Comparison of ENCODE assay signal across 13 cellular contexts in the genomic region with DNA sequence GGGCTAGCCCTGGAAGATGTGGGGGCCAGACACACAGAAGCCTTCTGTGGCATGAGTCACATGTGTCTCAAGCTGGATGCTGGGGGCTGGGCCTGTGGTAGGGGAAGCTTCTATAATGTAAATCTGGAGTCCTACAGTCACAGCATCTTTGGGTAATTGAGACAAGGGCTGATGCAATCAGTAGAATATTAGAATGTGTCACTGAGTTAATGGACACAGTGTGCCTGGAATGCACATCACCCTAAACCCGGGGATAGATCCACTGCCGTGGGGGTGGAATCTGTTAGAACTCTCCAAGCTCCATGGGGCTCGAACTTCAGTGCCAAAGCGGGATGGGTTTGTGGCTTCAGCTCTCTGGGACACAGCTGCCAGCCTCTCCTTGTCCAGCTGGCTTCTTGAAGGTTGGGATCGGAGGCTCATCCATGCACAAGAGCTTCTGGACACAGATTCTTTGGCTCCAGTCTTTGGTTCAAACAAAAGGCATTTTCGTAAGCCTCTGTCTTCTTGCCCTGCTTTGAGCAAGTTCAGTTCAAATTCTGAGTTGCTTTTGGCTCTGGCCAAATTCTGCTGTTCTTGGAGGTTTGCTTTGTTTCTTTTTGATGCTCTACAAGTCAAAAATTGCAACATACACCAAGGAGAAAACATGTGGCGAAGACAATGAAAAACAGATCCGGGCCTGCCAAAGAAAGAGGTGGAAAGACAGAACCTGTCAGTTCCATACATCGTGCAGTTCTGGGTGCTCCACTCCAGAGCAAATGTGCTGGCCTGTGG.
DNase-seq lines count a peak whose midpoint lies in the region; ATAC-seq lines count a peak whose summit lies in the region.
"Had no signal": no experiment of that assay in that cellular context is flagged by ENCODE, and none has a peak within 500 bp of the region (broad histone marks: within the 10 kb centered on the region; RNA-seq: fewer than 3 reads in every experiment).

No MANE protein-coding gene starts in this region.

- H3K27me3 ChIP-seq in duodenal mucosa (ENCODE audit: control insufficient read depth in 1 of 2, insufficient read depth in 2 of 2, low read length in 2 of 2) (no peaks in the 10 kb centered on the region), mesendoderm (ENCODE audit: insufficient read depth, low read length, poor library complexity) (no peaks in the 10 kb centered on the region)
- H3K27me3 ChIP-seq: BLaER1 had no signal

- H3K9ac ChIP-seq in duodenal mucosa (ENCODE audit: low read depth in 1 of 2, low read length in 2 of 2) (no peak overlapping the region), mesendoderm (ENCODE audit: low read length) (no peak overlapping the region)
- H3K9ac ChIP-seq: BLaER1 had no signal

- H3K23ac ChIP-seq in mesendoderm (ENCODE audit: low read length), result no peak overlapping the region

- no peak overlapping the region for H3K4me2 ChIP-seq in mesendoderm (ENCODE audit: low read length)
- H3K4me2 ChIP-seq: BLaER1 had no signal

- no peaks in the 10 kb centered on the region for H3K79me1 ChIP-seq in mesendoderm (ENCODE audit: low read length)

- peak overlapping the region in 1 of 2 donors; percentile 61 for H3K27ac Mint-ChIP-seq in stimulated activated naive CD8-positive, alpha-beta T cell treated with anti-CD3 and anti-CD28 coated beads, Interleukin-15, amount 100 ng/mL, for 72 hours
- H3K27ac Mint-ChIP-seq: activated naive CD4-positive, alpha-beta T cell treated with anti-CD3 and anti-CD28 coated beads, Interleukin-2, amount 50 U/mL, for 72 hours had no signal

- ATAC-seq in stimulated activated naive CD8-positive, alpha-beta T cell treated with anti-CD3 and anti-CD28 coated beads, Interleukin-15, amount 100 ng/mL, for 72 hours, result peak; percentile 32
- ATAC-seq in stimulated activated naive CD8-positive, alpha-beta T cell treated with anti-CD3 and anti-CD28 coated beads, Interleukin-15, Interleukin-2, amounts not matched to agents 100 U/mL and 50 U/mL, for 24 hours, result no peak
- ATAC-seq in GM18519 (IDR thresholded peaks at IDR 0.05; ENCODE audit: low FRiP score, unreplicated experiment), result no peak
- ATAC-seq: activated naive CD4-positive, alpha-beta T cell treated with anti-CD3 and anti-CD28 coated beads, Interleukin-2, amount 50 U/mL, for 72 hours had no signal

- no peak overlapping the region for H2AK5ac ChIP-seq in mesendoderm (ENCODE audit: low read length)

- H3K36me3 ChIP-seq in duodenal mucosa (ENCODE audit: control insufficient read depth in 1 of 2, insufficient read depth in 2 of 2, low read length in 2 of 2) (no peaks in the 10 kb centered on the region), mesendoderm (ENCODE audit: control insufficient read depth, insufficient read depth, low read length) (no peaks in the 10 kb centered on the region)
- H3K36me3 ChIP-seq: BLaER1 had no signal

- peaks cover 22% of the 10 kb centered on the region for H3K4me1 Mint-ChIP-seq in stimulated activated naive CD8-positive, alpha-beta T cell treated with anti-CD3 and anti-CD28 coated beads, Interleukin-15, amount 100 ng/mL, for 72 hours

- no peak overlapping the region for H2BK15ac ChIP-seq in mesendoderm (replicated peaks; ENCODE audit: low read depth)

- no peak overlapping the region for H3K56ac ChIP-seq in mesendoderm (ENCODE audit: low read length)

- H3K4me1 ChIP-seq in duodenal mucosa (ENCODE audit: control insufficient read depth in 1 of 2, insufficient read depth in 2 of 2, low read length in 2 of 2) (peaks cover 0 to 7% of the 10 kb centered on the region in 2 donors), mesendoderm (ENCODE audit: control insufficient read depth, low read depth, low read length) (no peaks in the 10 kb centered on the region)

- no peak overlapping the region for H3K18ac ChIP-seq in mesendoderm (ENCODE audit: low read length)

- no peak overlapping the region for H3K4me3 ChIP-seq in duodenal mucosa (ENCODE audit: low read depth in 1 of 2, low read length in 2 of 2)
- no peak overlapping the region for H3K4me3 ChIP-seq in mesendoderm (ENCODE audit: low read length)
- H3K4me3 ChIP-seq: BLaER1 had no signal

- H3K27me3 Mint-ChIP-seq in stimulated activated naive CD8-positive, alpha-beta T cell treated with anti-CD3 and anti-CD28 coated beads, Interleukin-15, amount 100 ng/mL, for 72 hours, result no peaks in the 10 kb centered on the region

- no peak overlapping the region for H4K5ac ChIP-seq in mesendoderm (ENCODE audit: low read length)

- DNase-seq in stimulated activated naive CD8-positive, alpha-beta T cell treated with anti-CD3 and anti-CD28 coated beads, Interleukin-15, amount 100 ng/mL, for 72 hours, result no peak
- no peak for DNase-seq in stimulated activated naive CD8-positive, alpha-beta T cell treated with anti-CD3 and anti-CD28 coated beads, Interleukin-15, Interleukin-2, amounts not matched to agents 100 U/mL and 50 U/mL, for 24 hours
- DNase-seq in medulla oblongata (ENCODE audit: extremely low spot score) (peak; percentile 75), mesendoderm (no peak), COLO829 (ENCODE audit: low spot score) (no peak), cerebellar nuclear complex (lab: John Stamatoyannopoulos, UW) (no peak)
- DNase-seq: activated CD4-positive, alpha-beta T cell treated with anti-CD3 and anti-CD28 coated beads for 48 hours; NCI-H2081 treated with DMSO at 0.1 percent for 48 hours; SHP77 treated with DMSO at 0.1 percent for 48 hours had no signal

- H4K8ac ChIP-seq in mesendoderm (ENCODE audit: low read depth, low read length), result no peak overlapping the region

- H3K4me3 Mint-ChIP-seq in stimulated activated naive CD8-positive, alpha-beta T cell treated with anti-CD3 and anti-CD28 coated beads, Interleukin-15, amount 100 ng/mL, for 72 hours, result no peak overlapping the region

- peak overlapping the region; percentile 7 for H3K27ac ChIP-seq in duodenal mucosa (ENCODE audit: low read depth, low read length)
- no peak overlapping the region for H3K27ac ChIP-seq in mesendoderm (ENCODE audit: low read depth, low read length)
- H3K27ac ChIP-seq: BLaER1 had no signal

- no peak overlapping the region for H2BK5ac ChIP-seq in mesendoderm (ENCODE audit: low read length)

- no peak overlapping the region for H3K4ac ChIP-seq in mesendoderm (ENCODE audit: low read depth, low read length)

- H2BK120ac ChIP-seq in mesendoderm (ENCODE audit: low read depth, low read length), result no peak overlapping the region

- WGBS in mesendoderm (ENCODE audit: extremely low coverage, insufficient coverage, low lambda C conversion rate), result no CpG with 5 or more reads among the region's 9 CpGs

- H3K9me3 ChIP-seq in duodenal mucosa (ENCODE audit: control insufficient read depth in 1 of 2, low read length in 2 of 2), result no peaks in the 10 kb centered on the region
- H3K9me3 ChIP-seq: BLaER1 had no signal

- H3K79me2 ChIP-seq in mesendoderm (ENCODE audit: control insufficient read depth, insufficient read depth, low read length), result no peaks in the 10 kb centered on the region

- peaks cover 0 to 6% of the 10 kb centered on the region in 2 donors for H3K9me3 Mint-ChIP-seq in stimulated activated naive CD8-positive, alpha-beta T cell treated with anti-CD3 and anti-CD28 coated beads, Interleukin-15, amount 100 ng/mL, for 72 hours
